In the genomic region with DNA sequence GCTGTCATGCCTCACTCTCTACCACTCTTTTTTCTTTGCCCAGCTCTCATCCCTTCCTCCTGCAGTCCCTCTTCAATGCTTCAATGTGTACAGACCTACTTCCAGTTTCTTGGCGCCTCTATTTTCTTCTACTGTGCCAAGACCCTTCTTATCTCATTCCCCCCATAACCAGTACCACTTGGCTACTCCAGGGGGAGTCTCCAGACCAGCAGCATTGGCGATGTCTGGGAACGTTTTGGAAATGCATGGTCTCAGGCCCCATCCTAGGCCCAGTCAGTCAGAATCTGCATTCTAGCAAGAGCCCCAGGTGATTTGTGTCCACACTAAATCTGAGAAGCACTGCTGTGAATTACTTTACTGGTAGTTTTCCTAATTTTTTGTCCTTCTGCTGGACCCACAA, we compare ENCODE assay signal across 19 cellular contexts.
A peak's percentile ranks its signal among the peaks of the same experiment; 100 is the strongest.
DNase-seq lines count a peak whose midpoint lies in the region; ATAC-seq, FAIRE-seq and TF ChIP-seq lines count a peak whose summit lies in the region.
"Had no signal": no experiment of that assay in that cellular context is flagged by ENCODE, and none has a peak within 500 bp of the region (broad histone marks: within the 10 kb centered on the region; RNA-seq: fewer than 3 reads in every experiment).

No MANE protein-coding gene starts in this region.

- no peak for TF ChIP-seq EP300 in K562 (IDR thresholded peaks at IDR 0.05; ENCODE audit: low read length)

- CTCF ChIA-PET in K562 (lab: Yijun Ruan, JAX; ENCODE audit: low intra/inter-chr PET ratio) = no interaction called here

- WGBS in K562 (ENCODE audit: insufficient coverage, low coverage, missing lambda C conversion rate) = 0% methylated on average over 2 of the region's 3 CpGs

- H3K79me2 ChIP-seq in K562 (ENCODE audit: control insufficient read depth, insufficient read depth, low read length) = no peaks in the 10 kb centered on the region

- H3K27ac ChIP-seq in K562 (ENCODE audit: extremely low read depth, low read depth, low read length) (no peak overlapping the region), foreskin keratinocyte (no peak overlapping the region)
- H3K27ac ChIP-seq: PC-9, SJCRH30 had no signal

- no peak overlapping the region for H3K4me3 Mint-ChIP-seq in progenitor cell of endocrine pancreas (ENCODE audit: low read depth)
- H3K4me3 Mint-ChIP-seq: CD8-positive, alpha-beta memory T cell had no signal

- BruUV-seq in K562 (replicated peaks; lab: Mats Ljungman, UMichigan) = no TSS peak

- peaks cover 1% of the 10 kb centered on the region for H3K4me1 Mint-ChIP-seq in progenitor cell of endocrine pancreas (ENCODE audit: low read depth)
- H3K4me1 Mint-ChIP-seq: CD8-positive, alpha-beta memory T cell had no signal

- no peaks in the 10 kb centered on the region for H3K9me3 ChIP-seq in K562 (replicated peaks; ENCODE audit: control insufficient read depth, insufficient read depth, low read depth, low read length)
- H3K9me3 ChIP-seq: SJCRH30 had no signal

- DNase-seq in AG10803 (ENCODE audit: low read depth) (no peak), HFF-Myc (ENCODE audit: extremely low read depth, low read depth) (no peak), K562 (ENCODE audit: extremely low read depth in 1 of 4, low spot score in 3 of 4) (no peak), fibroblast of villous mesenchyme (ENCODE audit: low read depth) (no peak), progenitor cell of endocrine pancreas (ENCODE audit: low spot score, unreplicated experiment) (no peak), foreskin keratinocyte (no peak), AG08395 (ENCODE audit: low spot score) (no peak)
- DNase-seq: C1 segment of cervical spinal cord; CD8-positive, alpha-beta memory T cell; HCEC 1CT; NCI-H1105 treated with DMSO at 0.1 percent for 48 hours; NCI-H1694; NCI-H2081 treated with DMSO at 0.1 percent for 48 hours; NCI-H82; PC-9; SJCRH30 had no signal

- no peak overlapping the region for H3K4me2 ChIP-seq in K562 (ENCODE audit: insufficient read depth, low read length)
- H3K4me2 ChIP-seq: PC-9 had no signal

- no peak overlapping the region for H3K27ac Mint-ChIP-seq in progenitor cell of endocrine pancreas
- H3K27ac Mint-ChIP-seq: CD8-positive, alpha-beta memory T cell had no signal

- H3K27me3 ChIP-seq in K562 (ENCODE audit: control insufficient read depth in 2 of 2, insufficient read depth in 2 of 2, low read length in 2 of 2) (no peaks in the 10 kb centered on the region; a peak in 2 of 5 replicates), foreskin keratinocyte (peaks cover 42% of the 10 kb centered on the region)

- no peak; the same call in 2 of the 3 replicates for ATAC-seq in K562
- no peak for ATAC-seq in HG03565 (IDR thresholded peaks at IDR 0.05; ENCODE audit: unreplicated experiment)
- no peak for ATAC-seq in foreskin keratinocyte

- TF ChIP-seq CTCF in AG10803 (conservative IDR thresholded peaks at IDR 0.05; ENCODE audit: low read length) = peak; percentile 14; the same call in 1 of the 2 replicates
- TF ChIP-seq CTCF in HFF-Myc (IDR thresholded peaks at IDR 0.05; ENCODE audit: low read depth, low read length, missing control alignments) = peak; percentile 13
- peak; percentile 26 to 34 (median 26); a peak in 3 of 6 replicates for TF ChIP-seq CTCF in K562 (IDR thresholded peaks at IDR 0.05 in 2 of 3, conservative IDR thresholded peaks at IDR 0.05 in 1 of 3; ENCODE audit: insufficient read depth in 2 of 3, low read depth in 1 of 3, low read length in 3 of 3)
- peak; percentile 7 for TF ChIP-seq CTCF in fibroblast of villous mesenchyme (IDR thresholded peaks at IDR 0.05; ENCODE audit: insufficient read depth, low read depth, low read length)
- TF ChIP-seq CTCF in progenitor cell of endocrine pancreas (IDR thresholded peaks at IDR 0.05; ENCODE audit: unreplicated experiment) = no peak
- no peak for TF ChIP-seq CTCF in foreskin keratinocyte (conservative IDR thresholded peaks at IDR 0.05)

- H3K36me3 Mint-ChIP-seq in progenitor cell of endocrine pancreas (ENCODE audit: insufficient read depth) = no peaks in the 10 kb centered on the region
- H3K36me3 Mint-ChIP-seq: CD8-positive, alpha-beta memory T cell had no signal

- H3K9ac ChIP-seq in K562 (ENCODE audit: insufficient read depth in 1 of 2, low read depth in 2 of 2, low read length in 2 of 2) = no peak overlapping the region

- H2AFZ ChIP-seq in K562 (ENCODE audit: low read depth, low read length) = no peak overlapping the region
- H2AFZ ChIP-seq: PC-9 had no signal

- FAIRE-seq in K562 (lab: Jason Lieb, UNC) = no peak
- FAIRE-seq: D721Med, GM12891 had no signal

- no peaks in the 10 kb centered on the region for H3K9me3 Mint-ChIP-seq in progenitor cell of endocrine pancreas (ENCODE audit: low read depth)
- H3K9me3 Mint-ChIP-seq: CD8-positive, alpha-beta memory T cell had no signal

- no peaks in the 10 kb centered on the region for H4K20me1 ChIP-seq in K562 (replicated peaks; ENCODE audit: control insufficient read depth, insufficient read depth, low read length)

- TF ChIP-seq RAD21 in K562 (CRISPR knock-in tag; conservative IDR thresholded peaks at IDR 0.05 in 1 of 2, IDR thresholded peaks at IDR 0.05 in 1 of 2) = peak in 1 of 2 experiments; percentile 24; a peak in 1 of 4 replicates

- H3K4me3 ChIP-seq in AG10803 (ENCODE audit: low read length) (no peak overlapping the region), HFF-Myc (replicated peaks; ENCODE audit: low read depth, low read length) (no peak overlapping the region), K562 (no peak overlapping the region), fibroblast of villous mesenchyme (ENCODE audit: low read depth, low read length) (no peak overlapping the region)
- H3K4me3 ChIP-seq: PC-9, SJCRH30 had no signal

- POLR2A ChIA-PET in K562 (lab: Yijun Ruan, JAX) = no interaction called here

- H3K4me1 ChIP-seq in K562 (replicated peaks in 1 of 2; ENCODE audit: control insufficient read depth in 2 of 2, insufficient read depth in 2 of 2, low read length in 2 of 2) = no peaks in the 10 kb centered on the region; a peak in 1 of 5 replicates
- no peaks in the 10 kb centered on the region for H3K4me1 ChIP-seq in foreskin keratinocyte

- no peaks in the 10 kb centered on the region for H3K9me1 ChIP-seq in K562 (ENCODE audit: control insufficient read depth, insufficient read depth, low read length)

- intact Hi-C loops in K562 (cut with micrococcal nuclease) = no loop called here

- no peak for TF ChIP-seq POLR2A in K562 (conservative IDR thresholded peaks at IDR 0.05)

- in situ Hi-C loops in K562 (cut with MboI) = no loop called here

- H3K27me3 Mint-ChIP-seq in progenitor cell of endocrine pancreas = peaks cover 17% of the 10 kb centered on the region

- H3K36me3 ChIP-seq in K562 (ENCODE audit: control insufficient read depth, insufficient read depth, low read length) = no peaks in the 10 kb centered on the region
- H3K36me3 ChIP-seq: SJCRH30 had no signal

TF ChIP-seq in K562, 482 proteins besides CTCF, POLR2A, EP300 and RAD21:
- TF ChIP-seq NR3C1 (CRISPR knock-in tag; IDR thresholded peaks at IDR 0.05) (no peak), SMC3 (conservative IDR thresholded peaks at IDR 0.05; ENCODE audit: insufficient read depth, low read depth, low read length) (0 out of 2 replicates have a peak, but pooled peaks have one; percentile 8)

Comparison
In these comparisons a context has a peak if more than half of its experiments do, and no peak if none do; other contexts are left out.
1. CTCF ChIP-seq: peak in AG10803 (single experiment), HFF-Myc (single experiment), K562 (3 of 3) and fibroblast of villous mesenchyme (single experiment); none in progenitor cell of endocrine pancreas (single experiment) and foreskin keratinocyte (single experiment).